15 cellular contexts compared by ENCODE assay signal in genomic region chr6:10919578-10919977, GRCh38. TPM values are rescaled to one million over a fixed set of nuclear protein-coding genes. Genes with fewer than 3 reads are reported as not detected.
"Had no signal": no experiment of that assay in that cellular context is flagged by ENCODE, and none has a peak within 500 bp of the region (broad histone marks: within the 10 kb centered on the region; RNA-seq: fewer than 3 reads in every experiment).

No MANE protein-coding gene starts in this region.

RNA-seq across cellular contexts. Expression of gene SYCP2L, which starts 32.7 kb away (rescaled TPM):
- total RNA-seq: activated CD4-positive, alpha-beta memory T cell treated with anti-CD3 and anti-CD28 coated beads, Interleukin-2, amount 10 ng/mL, durations not matched to agents 7 days and 5 days; T-helper 17 cell had no signal

RNA-seq across cellular contexts. Expression of gene GCM2, which starts 37.7 kb away (rescaled TPM):
- total RNA-seq: activated CD4-positive, alpha-beta memory T cell treated with anti-CD3 and anti-CD28 coated beads, Interleukin-2, amount 10 ng/mL, durations not matched to agents 7 days and 5 days; activated CD4-positive, alpha-beta T cell treated with anti-CD3 and anti-CD28 coated beads for 36 hours; activated CD4-positive, alpha-beta T cell treated with anti-CD3 and anti-CD28 coated beads, Interleukin-2, amount 10 ng/mL, durations not matched to agents 7 days and 5 days; activated CD8-positive, alpha-beta memory T cell treated with anti-CD3 and anti-CD28 coated beads, Interleukin-2, amount 10 ng/mL, durations not matched to agents 7 days and 5 days; activated CD8-positive, alpha-beta T cell treated with anti-CD3 and anti-CD28 coated beads, Interleukin-2, amount 10 ng/mL, durations not matched to agents 7 days and 5 days; activated naive CD8-positive, alpha-beta T cell treated with anti-CD3 and anti-CD28 coated beads, Interleukin-2, amount 10 ng/mL, durations not matched to agents 7 days and 5 days; activated T-helper 2 cell treated with anti-CD3 and anti-CD28 coated beads, Interferon-gamma antibody, Interleukin-2, Interleukin-4, amounts not matched to agents 10 μg/mL and 5 μg/mL and 100 μg/mL, durations not matched to agents 14 hours and 24 hours and 36 hours; ascending aorta; body of pancreas; breast epithelium; cardiac septum; cerebellum; T-helper 17 cell; T-helper 2 cell treated with Interferon-gamma antibody and Interleukin-4, amounts not matched to agents 100 ng/mL and 5 ng/mL, for 36 hours had no signal
- polyA plus RNA-seq: adipose tissue had no signal
